1 cellular context compared by ENCODE assay signal in genomic region chr20:31569163-31570020, GRCh38.
A peak's percentile ranks its signal among the peaks of the same experiment; 100 is the strongest.
TF ChIP-seq lines count a peak whose summit lies in the region.

No MANE protein-coding gene starts in this region.

TF ChIP-seq in HepG2, 621 proteins besides CTCF, POLR2A, EP300 and RAD21 (continued from another document):
- TF ChIP-seq ZNF275 (CRISPR knock-in tag; IDR thresholded peaks at IDR 0.05; ENCODE audit: borderline replicate concordance) (0 out of 2 replicates have a peak, but pooled peaks have one; percentile 20), RXRB (CRISPR knock-in tag; IDR thresholded peaks at IDR 0.05; ENCODE audit: borderline replicate concordance) (peak; percentile 80), NBN (conservative IDR thresholded peaks at IDR 0.05) (no peak), ZMAT3 (CRISPR knock-in tag; conservative IDR thresholded peaks at IDR 0.05) (peak; percentile 40; the same call in 1 of the 2 replicates), DMAP1 (CRISPR knock-in tag; IDR thresholded peaks at IDR 0.05) (no peak), CENPT (CRISPR knock-in tag; IDR thresholded peaks at IDR 0.05; ENCODE audit: low read depth) (no peak), SNAPC4 (CRISPR knock-in tag; IDR thresholded peaks at IDR 0.05) (no peak), ZNF30 (CRISPR knock-in tag; IDR thresholded peaks at IDR 0.05) (no peak), ZNF160 (CRISPR knock-in tag; IDR thresholded peaks at IDR 0.05) (peak; percentile 77; the same call in 1 of the 2 replicates), PHF20 (CRISPR knock-in tag; IDR thresholded peaks at IDR 0.05) (no peak), ZNF383 (CRISPR knock-in tag; IDR thresholded peaks at IDR 0.05; ENCODE audit: borderline replicate concordance) (peak; percentile 64; the same call in 1 of the 2 replicates), ZNF777 (CRISPR knock-in tag; IDR thresholded peaks at IDR 0.05) (no peak; the same call in 1 of the 2 replicates), RXRA (CRISPR knock-in tag; IDR thresholded peaks at IDR 0.05) (peak; percentile 90), ZNF101 (CRISPR knock-in tag; IDR thresholded peaks at IDR 0.05; ENCODE audit: borderline replicate concordance, low read depth) (no peak), ZEB1 (IDR thresholded peaks at IDR 0.05; ENCODE audit: insufficient replicate concordance, low read depth) (no peak), SKIL (CRISPR knock-in tag; IDR thresholded peaks at IDR 0.05; ENCODE audit: borderline replicate concordance) (peak; percentile 76), CBFB (CRISPR knock-in tag; IDR thresholded peaks at IDR 0.05) (no peak; the same call in 1 of the 2 replicates), GPN1 (CRISPR knock-in tag; IDR thresholded peaks at IDR 0.05; ENCODE audit: borderline replicate concordance) (no peak), DMTF1 (CRISPR knock-in tag; IDR thresholded peaks at IDR 0.05) (no peak), ZNF503 (CRISPR knock-in tag; IDR thresholded peaks at IDR 0.05) (0 out of 2 replicates have a peak, but pooled peaks have one; percentile 24), ZKSCAN1 (IDR thresholded peaks at IDR 0.05; ENCODE audit: low read length) (no peak), TEF (CRISPR knock-in tag; IDR thresholded peaks at IDR 0.05) (0 out of 2 replicates have a peak, but pooled peaks have one; percentile 43), DRAP1 (CRISPR knock-in tag; IDR thresholded peaks at IDR 0.05) (0 out of 2 replicates have a peak, but pooled peaks have one; percentile 12), ZNF597 (CRISPR knock-in tag; IDR thresholded peaks at IDR 0.05) (0 out of 2 replicates have a peak, but pooled peaks have one; percentile 30), ZNF790 (CRISPR knock-in tag; IDR thresholded peaks at IDR 0.05; ENCODE audit: borderline replicate concordance) (no peak), ATF5 (CRISPR knock-in tag; IDR thresholded peaks at IDR 0.05; ENCODE audit: low read depth) (no peak), SOX5 (CRISPR knock-in tag; IDR thresholded peaks at IDR 0.05; ENCODE audit: borderline replicate concordance) (no peak), ZNF232 (CRISPR knock-in tag; IDR thresholded peaks at IDR 0.05; ENCODE audit: borderline replicate concordance) (peak; percentile 56; the same call in 1 of the 2 replicates), ZNF563 (CRISPR knock-in tag; IDR thresholded peaks at IDR 0.05) (no peak), ZFP36L2 (CRISPR knock-in tag; IDR thresholded peaks at IDR 0.05) (no peak), RBFOX2 (IDR thresholded peaks at IDR 0.05; ENCODE audit: low read depth, low read length) (no peak; the same call in 1 of the 2 replicates), SRF (IDR thresholded peaks at IDR 0.05; ENCODE audit: low read depth, low read length) (no peak), KDM6A (CRISPR knock-in tag; IDR thresholded peaks at IDR 0.05; ENCODE audit: low read depth) (no peak), NFIC (IDR thresholded peaks at IDR 0.05; ENCODE audit: low read length) (no peak), MIXL1 (CRISPR knock-in tag; IDR thresholded peaks at IDR 0.05) (no peak)
